8 cellular contexts compared by ENCODE assay signal in the genomic region with DNA sequence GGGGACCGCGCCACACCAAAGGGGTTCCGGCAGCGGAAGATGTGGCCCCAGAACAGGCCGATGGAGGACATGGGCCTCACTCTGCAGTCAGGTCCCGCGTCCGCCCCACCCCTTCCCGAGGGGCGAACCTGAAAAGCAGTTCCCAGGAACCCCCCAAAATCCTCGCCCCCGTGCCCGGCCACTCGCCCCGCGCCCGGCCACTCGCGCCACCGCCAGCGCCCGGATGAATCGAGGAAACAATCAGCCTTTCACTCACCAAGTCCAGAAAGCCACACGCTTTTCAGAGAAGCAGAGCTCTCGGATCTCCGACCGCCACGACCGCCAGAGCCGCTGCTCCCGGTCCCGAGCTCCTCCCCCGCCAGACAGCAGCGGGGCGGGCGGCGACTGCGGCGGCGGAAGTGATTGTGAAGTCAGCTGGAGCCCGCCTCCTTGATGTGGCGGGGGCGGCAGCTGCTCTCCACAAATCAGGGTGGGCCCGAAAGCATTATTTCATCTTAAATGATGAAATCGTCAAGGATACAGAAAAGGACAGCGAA. TPM values are rescaled to one million over a fixed set of nuclear protein-coding genes. Genes with fewer than 3 reads are reported as not detected.
A peak's percentile ranks its signal among the peaks of the same experiment; 100 is the strongest.
DNase-seq lines count a peak whose midpoint lies in the region; ATAC-seq, FAIRE-seq and TF ChIP-seq lines count a peak whose summit lies in the region.

A gene with protein sequence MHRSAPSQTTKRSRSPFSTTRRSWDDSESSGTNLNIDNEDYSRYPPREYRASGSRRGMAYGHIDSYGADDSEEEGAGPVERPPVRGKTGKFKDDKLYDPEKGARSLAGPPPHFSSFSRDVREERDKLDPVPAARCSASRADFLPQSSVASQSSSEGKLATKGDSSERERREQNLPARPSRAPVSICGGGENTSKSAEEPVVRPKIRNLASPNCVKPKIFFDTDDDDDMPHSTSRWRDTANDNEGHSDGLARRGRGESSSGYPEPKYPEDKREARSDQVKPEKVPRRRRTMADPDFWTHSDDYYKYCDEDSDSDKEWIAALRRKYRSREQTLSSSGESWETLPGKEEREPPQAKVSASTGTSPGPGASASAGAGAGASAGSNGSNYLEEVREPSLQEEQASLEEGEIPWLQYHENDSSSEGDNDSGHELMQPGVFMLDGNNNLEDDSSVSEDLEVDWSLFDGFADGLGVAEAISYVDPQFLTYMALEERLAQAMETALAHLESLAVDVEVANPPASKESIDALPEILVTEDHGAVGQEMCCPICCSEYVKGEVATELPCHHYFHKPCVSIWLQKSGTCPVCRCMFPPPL (minus strand): TSS at position 338 of the 536 bp plus-strand sequence. CDS start 2,380 bp downstream, outside the sequence.

- intact Hi-C loops in T-helper 2 cell treated with Interferon-gamma antibody and Interleukin-4, amounts not matched to agents 100 ng/mL and 5 ng/mL, for 36 hours (cut with micrococcal nuclease): loop anchor here (1.0 to 10.0 kb wide), 2 partner anchors 337 to 1130 kb away; partner anchors contain the start of gene KIF4A
- intact Hi-C loops in ascending aorta (cut with DNase I): loop anchor here (2.0 to 10.0 kb wide), 5 partner anchors 200 to 670 kb away; partner anchors contain the start of genes EDA, EFNB1 and YIPF6
- intact Hi-C loops in right cardiac atrium (cut with DNase I): no loop called here

- H3K4me3 ChIP-seq in ascending aorta (peak within 1 kb of the TSS; percentile 61 to 76), right cardiac atrium (ENCODE audit: low read length) (peak within 1 kb of the TSS; percentile 66)

- H3K27ac ChIP-seq in ascending aorta (peak within 1 kb of the TSS; percentile 80 to 86), right cardiac atrium (ENCODE audit: low read length) (peak within 1 kb of the TSS; percentile 93)

- H3K4me1 ChIP-seq in ascending aorta: no peaks in the 10 kb centered on the region
- H3K4me1 ChIP-seq in right cardiac atrium (ENCODE audit: control insufficient read depth, insufficient read depth, low read length): no peaks in the 10 kb centered on the region

- FAIRE-seq in urothelium cell line (lab: Jason Lieb, UNC): no peak

- TF ChIP-seq CTCF in GM10266 (IDR thresholded peaks at IDR 0.05; ENCODE audit: control insufficient read depth, insufficient read depth, low read depth, missing control alignments): no peak
- TF ChIP-seq CTCF in ascending aorta (IDR thresholded peaks at IDR 0.05): no peak

- no peaks in the 10 kb centered on the region for H3K9me3 ChIP-seq in ascending aorta
- no peaks in the 10 kb centered on the region for H3K9me3 ChIP-seq in right cardiac atrium (ENCODE audit: control insufficient read depth, low read length)

- H3K27me3 ChIP-seq in ascending aorta (no peaks in the 10 kb centered on the region), right cardiac atrium (ENCODE audit: control insufficient read depth, insufficient read depth) (no peaks in the 10 kb centered on the region)

- WGBS in right cardiac atrium: under 1% methylated on average over 46 of the region's 46 CpGs

- H3K36me3 ChIP-seq in ascending aorta: peaks cover 0 to 8% of the 10 kb centered on the region in 2 donors

- ATAC-seq in HG02588 (IDR thresholded peaks at IDR 0.05; ENCODE audit: unreplicated experiment) (peak; percentile 96), right cardiac atrium (peak; percentile 97 to 98)

- DNase-seq in GM10266 (ENCODE audit: extremely low spot score) (peak; percentile 74), NCI-H128 (lab: John Stamatoyannopoulos, UW; ENCODE audit: unreplicated experiment) (peak; percentile 20), ascending aorta (ENCODE audit: low spot score in 2 of 2) (peak; percentile 16 to 87), right cardiac atrium (peak; percentile 77 to 91 (median 90)), putamen (ENCODE audit: low spot score) (peak; percentile 79), urothelium cell line (ENCODE audit: low spot score) (peak; percentile 83)

RNA-seq across cellular contexts. Expression of the gene that starts here (rescaled TPM):
- 15.0 and 16.6 TPM in 2 replicates for total RNA-seq in T-helper 2 cell treated with Interferon-gamma antibody and Interleukin-4, amounts not matched to agents 100 ng/mL and 5 ng/mL, for 36 hours
- total RNA-seq in ascending aorta (26.9 TPM), right cardiac atrium (10 to 100 TPM; 14.1 to 20.8 (median 18.5) TPM)
- polyA plus RNA-seq in right cardiac atrium: 12.3 TPM

Comparison
In these comparisons a context has a peak if more than half of its experiments do, and no peak if none do; other contexts are left out.
1. Peak in every context shown above with its lines: DNase-seq, ATAC-seq, H3K4me3 ChIP-seq and H3K27ac ChIP-seq.
2. DNase-seq: peak in every context shown above with its lines; median percentile 90 in right cardiac atrium; 83 in urothelium cell line; 79 in putamen; 74 in GM10266; 52 in ascending aorta; 20 in NCI-H128.
3. intact Hi-C loops: an anchor here in T-helper 2 cell treated with Interferon-gamma antibody and Interleukin-4, amounts not matched to agents 100 ng/mL and 5 ng/mL, for 36 hours (1.0 to 10.0 kb wide) and ascending aorta (2.0 to 10.0 kb wide); none called in right cardiac atrium.